In the genomic region with DNA sequence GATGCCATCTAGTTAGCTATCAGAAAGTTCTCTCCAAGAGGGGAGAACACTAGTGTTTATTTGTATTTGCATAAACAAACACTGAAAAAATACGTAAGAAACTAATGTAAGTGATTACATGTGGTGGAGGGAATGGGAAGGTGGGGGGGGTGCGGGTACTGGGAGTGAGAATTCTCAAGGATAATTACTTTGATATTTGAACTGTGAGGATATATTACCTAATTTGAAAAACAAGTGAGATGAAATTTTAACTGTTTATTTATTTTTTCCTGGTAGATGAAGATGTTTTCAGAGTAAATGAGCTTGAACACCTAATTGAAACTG, we compare ENCODE assay signal across 29 cellular contexts. TPM values are rescaled to one million over a fixed set of nuclear protein-coding genes. Genes with fewer than 3 reads are reported as not detected.
DNase-seq lines count a peak whose midpoint lies in the region; ATAC-seq, FAIRE-seq and TF ChIP-seq lines count a peak whose summit lies in the region.
"Had no signal": no experiment of that assay in that cellular context is flagged by ENCODE, and none has a peak within 500 bp of the region (broad histone marks: within the 10 kb centered on the region; RNA-seq: fewer than 3 reads in every experiment).

No MANE protein-coding gene starts in this region.

- peak overlapping the region; percentile 63 for H2AFZ ChIP-seq in neural progenitor cell (replicated peaks)

- H3K4me3 ChIP-seq in kidney (ENCODE audit: low read length in 2 of 2) (no peak overlapping the region), neural progenitor cell (no peak overlapping the region), upper lobe of left lung (peak overlapping the region in 1 of 4 donors; percentile 6)
- H3K4me3 ChIP-seq: cardiac muscle cell, lung, mucosa of descending colon, prostate gland had no signal

- H3K36me3 ChIP-seq in kidney (ENCODE audit: control insufficient read depth in 1 of 2, insufficient read depth in 2 of 2, low read length in 2 of 2): no peaks in the 10 kb centered on the region
- H3K36me3 ChIP-seq in neural progenitor cell: no peaks in the 10 kb centered on the region
- H3K36me3 ChIP-seq in upper lobe of left lung: no peaks in the 10 kb centered on the region
- H3K36me3 ChIP-seq: cardiac muscle cell, prostate gland had no signal

- no peak overlapping the region for H3K27ac Mint-ChIP-seq in activated naive CD8-positive, alpha-beta T cell treated with anti-CD3 and anti-CD28 coated beads, Interleukin-2, amount 10 ng/mL, durations not matched to agents 7 days and 5 days
- no peak overlapping the region for H3K27ac Mint-ChIP-seq in activated naive CD8-positive, alpha-beta T cell treated with anti-CD3 and anti-CD28 coated beads for 36 hours
- no peak overlapping the region for H3K27ac Mint-ChIP-seq in neural progenitor cell
- H3K27ac Mint-ChIP-seq in activated CD4-positive, alpha-beta memory T cell treated with anti-CD3 and anti-CD28 coated beads for 36 hours: no peak overlapping the region
- H3K27ac Mint-ChIP-seq: activated B cell treated with CpG ODN at 0.5 μM for 24 hours; activated CD4-positive, alpha-beta T cell treated with anti-CD3 and anti-CD28 coated beads, Interleukin-2, amount 10 ng/mL, durations not matched to agents 7 days and 5 days; activated naive CD8-positive, alpha-beta T cell; T-helper 1 cell treated with Interleukin-12 subunit alpha and Interleukin-12 subunit beta and Interleukin-4 antibody, amounts not matched to agents 30 μg/mL and 1 μg/mL, for 36 hours had no signal

- FAIRE-seq in kidney (lab: Jason Lieb, UNC) (no peak), D721Med (lab: Jason Lieb, UNC) (no peak)
- FAIRE-seq: colon, GM19239, keratinocyte had no signal

- no peaks in the 10 kb centered on the region for H4K20me1 ChIP-seq in neural progenitor cell (ENCODE audit: low read depth)

- no peak for DNase-seq in activated naive CD8-positive, alpha-beta T cell treated with anti-CD3 and anti-CD28 coated beads, Interleukin-2, amount 10 ng/mL, durations not matched to agents 7 days and 5 days
- no peak for DNase-seq in activated naive CD8-positive, alpha-beta T cell treated with anti-CD3 and anti-CD28 coated beads for 36 hours
- no peak for DNase-seq in kidney
- no peak for DNase-seq in neural progenitor cell (ENCODE audit: low spot score)
- no peak for DNase-seq in upper lobe of left lung
- no peak for DNase-seq in D721Med (ENCODE audit: insufficient read length, low spot score)
- DNase-seq in activated CD4-positive, alpha-beta memory T cell treated with anti-CD3 and anti-CD28 coated beads for 36 hours: no peak
- no peak for DNase-seq in GM19240 (ENCODE audit: insufficient read length, low spot score)
- DNase-seq: activated B cell treated with CpG ODN at 0.5 μM for 24 hours; activated CD4-positive, alpha-beta T cell treated with anti-CD3 and anti-CD28 coated beads, Interleukin-2, amount 10 ng/mL, durations not matched to agents 7 days and 5 days; activated effector memory CD4-positive, alpha-beta T cell treated with Interleukin-2 at 50 U/mL for 16 hours; activated T-cell treated with anti-CD3 and anti-CD28 coated beads, Interleukin-2, amount 50 U/mL, for 1 hour; glutamatergic neuron; GOT3; NCI-H1436; PC-3; stimulated activated CD4-positive, alpha-beta T cell treated with anti-CD3 and anti-CD28 coated beads, Interleukin-4, amount 100 ng/mL, for 1 hour had no signal

- H3K4me1 Mint-ChIP-seq in activated naive CD8-positive, alpha-beta T cell treated with anti-CD3 and anti-CD28 coated beads, Interleukin-2, amount 10 ng/mL, durations not matched to agents 7 days and 5 days: peaks cover 4% of the 10 kb centered on the region
- H3K4me1 Mint-ChIP-seq in activated naive CD8-positive, alpha-beta T cell treated with anti-CD3 and anti-CD28 coated beads for 36 hours: peaks cover 3% of the 10 kb centered on the region
- peaks cover 14% of the 10 kb centered on the region for H3K4me1 Mint-ChIP-seq in neural progenitor cell
- H3K4me1 Mint-ChIP-seq in activated CD4-positive, alpha-beta memory T cell treated with anti-CD3 and anti-CD28 coated beads for 36 hours (ENCODE audit: low read depth): no peaks in the 10 kb centered on the region
- H3K4me1 Mint-ChIP-seq: activated B cell treated with CpG ODN at 0.5 μM for 24 hours; activated CD4-positive, alpha-beta T cell treated with anti-CD3 and anti-CD28 coated beads, Interleukin-2, amount 10 ng/mL, durations not matched to agents 7 days and 5 days had no signal

- no peaks in the 10 kb centered on the region for H3K79me2 ChIP-seq in neural progenitor cell (ENCODE audit: low read depth)

- no peaks in the 10 kb centered on the region for H3K9me3 ChIP-seq in kidney (ENCODE audit: control insufficient read depth in 1 of 2, low read length in 2 of 2)
- H3K9me3 ChIP-seq in neural progenitor cell (ENCODE audit: low read depth): no peaks in the 10 kb centered on the region
- no peaks in the 10 kb centered on the region for H3K9me3 ChIP-seq in upper lobe of left lung
- H3K9me3 ChIP-seq: mucosa of descending colon, prostate gland had no signal

- H3K9me3 Mint-ChIP-seq in activated naive CD8-positive, alpha-beta T cell treated with anti-CD3 and anti-CD28 coated beads, Interleukin-2, amount 10 ng/mL, durations not matched to agents 7 days and 5 days: no peaks in the 10 kb centered on the region
- H3K9me3 Mint-ChIP-seq in activated naive CD8-positive, alpha-beta T cell treated with anti-CD3 and anti-CD28 coated beads for 36 hours: no peaks in the 10 kb centered on the region
- H3K9me3 Mint-ChIP-seq in neural progenitor cell: no peaks in the 10 kb centered on the region
- H3K9me3 Mint-ChIP-seq in activated CD4-positive, alpha-beta memory T cell treated with anti-CD3 and anti-CD28 coated beads for 36 hours: no peaks in the 10 kb centered on the region
- H3K9me3 Mint-ChIP-seq: activated B cell treated with CpG ODN at 0.5 μM for 24 hours; activated CD4-positive, alpha-beta T cell treated with anti-CD3 and anti-CD28 coated beads, Interleukin-2, amount 10 ng/mL, durations not matched to agents 7 days and 5 days; CD14-positive monocyte; T-helper 1 cell treated with Interleukin-12 subunit alpha and Interleukin-12 subunit beta and Interleukin-4 antibody, amounts not matched to agents 30 μg/mL and 1 μg/mL, for 36 hours had no signal

- POLR2A ChIA-PET in activated naive CD8-positive, alpha-beta T cell treated with anti-CD3 and anti-CD28 coated beads, Interleukin-2, amount 10 ng/mL, durations not matched to agents 7 days and 5 days (lab: Charles Lee): no interaction called here
- POLR2A ChIA-PET in activated CD4-positive, alpha-beta memory T cell treated with anti-CD3 and anti-CD28 coated beads for 36 hours (lab: Charles Lee): no interaction called here

- CTCF ChIA-PET in activated CD4-positive, alpha-beta memory T cell treated with anti-CD3 and anti-CD28 coated beads for 36 hours (lab: Charles Lee): interaction anchor here (1.2 kb wide), 1 partner anchor 100 kb away, joined by 3 read pairs; no protein-coding TSS in a partner anchor

- no peak for TF ChIP-seq POLR2A in upper lobe of left lung (IDR thresholded peaks at IDR 0.05)

- H3K27ac ChIP-seq in kidney (ENCODE audit: low read depth in 2 of 2, low read length in 2 of 2): peak overlapping the region; percentile 11 to 80
- no peak overlapping the region for H3K27ac ChIP-seq in neural progenitor cell
- H3K27ac ChIP-seq in upper lobe of left lung: peak overlapping the region in 3 of 4 donors; percentile 22 to 63 (median 53)
- H3K27ac ChIP-seq: 22Rv1, cardiac muscle cell, prostate gland had no signal

- H3K4me1 ChIP-seq in kidney (ENCODE audit: control insufficient read depth in 1 of 2, insufficient read depth in 1 of 2, low read depth in 1 of 2, low read length in 2 of 2): peaks cover 25 to 46% of the 10 kb centered on the region in 2 donors
- peaks cover 18% of the 10 kb centered on the region for H3K4me1 ChIP-seq in neural progenitor cell
- peaks cover 3 to 35% (median 22%) of the 10 kb centered on the region in 4 donors for H3K4me1 ChIP-seq in upper lobe of left lung
- H3K4me1 ChIP-seq: prostate gland had no signal

- peaks cover 12% of the 10 kb centered on the region for H3K27me3 Mint-ChIP-seq in activated naive CD8-positive, alpha-beta T cell treated with anti-CD3 and anti-CD28 coated beads, Interleukin-2, amount 10 ng/mL, durations not matched to agents 7 days and 5 days
- peaks cover 8% of the 10 kb centered on the region for H3K27me3 Mint-ChIP-seq in activated naive CD8-positive, alpha-beta T cell treated with anti-CD3 and anti-CD28 coated beads for 36 hours
- peaks cover 2% of the 10 kb centered on the region for H3K27me3 Mint-ChIP-seq in neural progenitor cell (ENCODE audit: insufficient read depth, low read depth)
- H3K27me3 Mint-ChIP-seq in activated CD4-positive, alpha-beta memory T cell treated with anti-CD3 and anti-CD28 coated beads for 36 hours: peaks cover 5% of the 10 kb centered on the region

- H3K9ac ChIP-seq in kidney (ENCODE audit: low read length in 2 of 2): no peak overlapping the region
- H3K9ac ChIP-seq in neural progenitor cell: no peak overlapping the region

- no peak for TF ChIP-seq EP300 in upper lobe of left lung (IDR thresholded peaks at IDR 0.05)

- TF ChIP-seq CTCF in kidney (IDR thresholded peaks at IDR 0.05; ENCODE audit: borderline replicate concordance, extremely low read depth, insufficient read depth): no peak
- TF ChIP-seq CTCF in neural progenitor cell (IDR thresholded peaks at IDR 0.05): no peak
- no peak for TF ChIP-seq CTCF in upper lobe of left lung (IDR thresholded peaks at IDR 0.05)
- no peak for TF ChIP-seq CTCF in D721Med (IDR thresholded peaks at IDR 0.05; ENCODE audit: insufficient read depth, missing control alignments)

- H3K4me2 ChIP-seq in neural progenitor cell: no peak overlapping the region

- no peaks in the 10 kb centered on the region for H3K27me3 ChIP-seq in neural progenitor cell
- H3K27me3 ChIP-seq in upper lobe of left lung: no peaks in the 10 kb centered on the region
- H3K27me3 ChIP-seq: cardiac muscle cell had no signal

- intact Hi-C loops in kidney (cut with DNase I): no loop called here
- intact Hi-C loops in activated CD4-positive, alpha-beta memory T cell treated with anti-CD3 and anti-CD28 coated beads for 36 hours (cut with micrococcal nuclease): no loop called here

- H3F3A ChIP-seq in neural progenitor cell (ENCODE audit: low read depth): no peaks in the 10 kb centered on the region

- no peak for ATAC-seq in activated naive CD8-positive, alpha-beta T cell treated with anti-CD3 and anti-CD28 coated beads, Interleukin-2, amount 10 ng/mL, durations not matched to agents 7 days and 5 days (ENCODE audit: low read depth)
- no peak for ATAC-seq in upper lobe of left lung (ENCODE audit: low FRiP score in 2 of 2)
- ATAC-seq: esophagus mucosa, PC-3 had no signal

- 32 to 43% methylated on average over 2 of the region's 2 CpGs for WGBS in upper lobe of left lung, 2 donors

- peak overlapping the region; percentile 23 for H3K4me3 Mint-ChIP-seq in activated naive CD8-positive, alpha-beta T cell treated with anti-CD3 and anti-CD28 coated beads, Interleukin-2, amount 10 ng/mL, durations not matched to agents 7 days and 5 days
- no peak overlapping the region for H3K4me3 Mint-ChIP-seq in activated naive CD8-positive, alpha-beta T cell treated with anti-CD3 and anti-CD28 coated beads for 36 hours
- H3K4me3 Mint-ChIP-seq in neural progenitor cell: no peak overlapping the region
- no peak overlapping the region for H3K4me3 Mint-ChIP-seq in activated CD4-positive, alpha-beta memory T cell treated with anti-CD3 and anti-CD28 coated beads for 36 hours
- H3K4me3 Mint-ChIP-seq: activated B cell treated with CpG ODN at 0.5 μM for 24 hours; activated CD4-positive, alpha-beta T cell treated with anti-CD3 and anti-CD28 coated beads, Interleukin-2, amount 10 ng/mL, durations not matched to agents 7 days and 5 days; activated naive CD8-positive, alpha-beta T cell; T-helper 1 cell treated with Interleukin-12 subunit alpha and Interleukin-12 subunit beta and Interleukin-4 antibody, amounts not matched to agents 30 μg/mL and 1 μg/mL, for 36 hours had no signal

- H3K36me3 Mint-ChIP-seq in activated naive CD8-positive, alpha-beta T cell treated with anti-CD3 and anti-CD28 coated beads, Interleukin-2, amount 10 ng/mL, durations not matched to agents 7 days and 5 days: no peaks in the 10 kb centered on the region
- no peaks in the 10 kb centered on the region for H3K36me3 Mint-ChIP-seq in activated naive CD8-positive, alpha-beta T cell treated with anti-CD3 and anti-CD28 coated beads for 36 hours
- H3K36me3 Mint-ChIP-seq in neural progenitor cell: no peaks in the 10 kb centered on the region
- H3K36me3 Mint-ChIP-seq in activated CD4-positive, alpha-beta memory T cell treated with anti-CD3 and anti-CD28 coated beads for 36 hours: no peaks in the 10 kb centered on the region
- H3K36me3 Mint-ChIP-seq: activated naive CD8-positive, alpha-beta T cell; CD14-positive monocyte had no signal

RNA-seq across cellular contexts. Expression of a gene that starts 54.7 kb away (rescaled TPM):
- total RNA-seq in activated naive CD8-positive, alpha-beta T cell treated with anti-CD3 and anti-CD28 coated beads, Interleukin-2, amount 10 ng/mL, durations not matched to agents 7 days and 5 days: 10 to 100 TPM; 33.6 to 39.5 TPM
- total RNA-seq in activated naive CD8-positive, alpha-beta T cell treated with anti-CD3 and anti-CD28 coated beads for 36 hours: 10 to 100 TPM; 51.9 to 54.7 TPM
- 36.3 TPM for total RNA-seq in kidney
- 111 TPM for polyA plus RNA-seq in kidney (ENCODE audit: insufficient read depth, low read depth, low replicate concordance)
- 49.6 and 78.6 TPM in 2 replicates for total RNA-seq in neural progenitor cell (ENCODE audit: low replicate concordance)
- total RNA-seq in upper lobe of left lung: 100 to 1,000 TPM; 129 to 564 (median 261) TPM
- total RNA-seq in activated CD4-positive, alpha-beta memory T cell treated with anti-CD3 and anti-CD28 coated beads for 36 hours: 10 to 100 TPM; 28.9 to 35.1 TPM
